In the genomic region with DNA sequence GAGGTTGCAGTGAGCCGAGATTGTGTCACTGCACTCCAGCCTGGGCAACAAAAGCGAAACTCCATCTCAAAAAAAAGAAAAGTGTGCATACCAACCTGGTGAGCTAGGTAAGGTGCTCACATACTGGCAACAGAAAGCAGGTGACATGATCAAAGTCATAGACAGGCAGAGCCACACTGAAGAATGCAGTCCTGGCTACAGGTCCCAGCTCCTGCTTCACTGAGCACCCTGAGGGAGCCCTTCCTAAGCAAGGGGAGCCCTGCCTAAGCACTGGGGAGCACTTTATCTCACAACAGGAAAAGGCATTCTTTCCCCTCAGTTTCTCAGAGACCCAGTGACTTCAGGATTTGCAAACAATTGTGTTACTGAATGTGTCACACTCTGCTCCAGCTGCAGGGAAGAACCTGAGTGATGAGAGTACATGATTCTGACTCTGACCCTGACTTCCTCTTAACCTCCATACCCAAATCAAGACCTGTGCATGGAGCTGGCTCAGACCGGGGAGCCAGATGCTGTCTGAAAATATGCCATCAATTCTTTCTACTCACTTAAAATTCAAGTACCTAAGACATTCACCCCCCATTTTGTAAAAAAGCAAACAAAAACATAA, we compare ENCODE assay signal across 1 cellular context.
TF ChIP-seq lines count a peak whose summit lies in the region.

No MANE protein-coding gene starts in this region.

TF ChIP-seq in GM23338, 12 proteins besides CTCF, POLR2A, EP300 and RAD21 (continued from another document):
- TF ChIP-seq, protein P1, sequence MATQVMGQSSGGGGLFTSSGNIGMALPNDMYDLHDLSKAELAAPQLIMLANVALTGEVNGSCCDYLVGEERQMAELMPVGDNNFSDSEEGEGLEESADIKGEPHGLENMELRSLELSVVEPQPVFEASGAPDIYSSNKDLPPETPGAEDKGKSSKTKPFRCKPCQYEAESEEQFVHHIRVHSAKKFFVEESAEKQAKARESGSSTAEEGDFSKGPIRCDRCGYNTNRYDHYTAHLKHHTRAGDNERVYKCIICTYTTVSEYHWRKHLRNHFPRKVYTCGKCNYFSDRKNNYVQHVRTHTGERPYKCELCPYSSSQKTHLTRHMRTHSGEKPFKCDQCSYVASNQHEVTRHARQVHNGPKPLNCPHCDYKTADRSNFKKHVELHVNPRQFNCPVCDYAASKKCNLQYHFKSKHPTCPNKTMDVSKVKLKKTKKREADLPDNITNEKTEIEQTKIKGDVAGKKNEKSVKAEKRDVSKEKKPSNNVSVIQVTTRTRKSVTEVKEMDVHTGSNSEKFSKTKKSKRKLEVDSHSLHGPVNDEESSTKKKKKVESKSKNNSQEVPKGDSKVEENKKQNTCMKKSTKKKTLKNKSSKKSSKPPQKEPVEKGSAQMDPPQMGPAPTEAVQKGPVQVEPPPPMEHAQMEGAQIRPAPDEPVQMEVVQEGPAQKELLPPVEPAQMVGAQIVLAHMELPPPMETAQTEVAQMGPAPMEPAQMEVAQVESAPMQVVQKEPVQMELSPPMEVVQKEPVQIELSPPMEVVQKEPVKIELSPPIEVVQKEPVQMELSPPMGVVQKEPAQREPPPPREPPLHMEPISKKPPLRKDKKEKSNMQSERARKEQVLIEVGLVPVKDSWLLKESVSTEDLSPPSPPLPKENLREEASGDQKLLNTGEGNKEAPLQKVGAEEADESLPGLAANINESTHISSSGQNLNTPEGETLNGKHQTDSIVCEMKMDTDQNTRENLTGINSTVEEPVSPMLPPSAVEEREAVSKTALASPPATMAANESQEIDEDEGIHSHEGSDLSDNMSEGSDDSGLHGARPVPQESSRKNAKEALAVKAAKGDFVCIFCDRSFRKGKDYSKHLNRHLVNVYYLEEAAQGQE (IDR thresholded peaks at IDR 0.05; ENCODE audit: unreplicated experiment), result no peak
- TF ChIP-seq EZH2phosphoT487 (IDR thresholded peaks at IDR 0.05; ENCODE audit: unreplicated experiment), result no peak
- no peak for TF ChIP-seq CREB1 (CRISPR knock-in tag; IDR thresholded peaks at IDR 0.05; ENCODE audit: low read depth)
- TF ChIP-seq, protein P2, sequence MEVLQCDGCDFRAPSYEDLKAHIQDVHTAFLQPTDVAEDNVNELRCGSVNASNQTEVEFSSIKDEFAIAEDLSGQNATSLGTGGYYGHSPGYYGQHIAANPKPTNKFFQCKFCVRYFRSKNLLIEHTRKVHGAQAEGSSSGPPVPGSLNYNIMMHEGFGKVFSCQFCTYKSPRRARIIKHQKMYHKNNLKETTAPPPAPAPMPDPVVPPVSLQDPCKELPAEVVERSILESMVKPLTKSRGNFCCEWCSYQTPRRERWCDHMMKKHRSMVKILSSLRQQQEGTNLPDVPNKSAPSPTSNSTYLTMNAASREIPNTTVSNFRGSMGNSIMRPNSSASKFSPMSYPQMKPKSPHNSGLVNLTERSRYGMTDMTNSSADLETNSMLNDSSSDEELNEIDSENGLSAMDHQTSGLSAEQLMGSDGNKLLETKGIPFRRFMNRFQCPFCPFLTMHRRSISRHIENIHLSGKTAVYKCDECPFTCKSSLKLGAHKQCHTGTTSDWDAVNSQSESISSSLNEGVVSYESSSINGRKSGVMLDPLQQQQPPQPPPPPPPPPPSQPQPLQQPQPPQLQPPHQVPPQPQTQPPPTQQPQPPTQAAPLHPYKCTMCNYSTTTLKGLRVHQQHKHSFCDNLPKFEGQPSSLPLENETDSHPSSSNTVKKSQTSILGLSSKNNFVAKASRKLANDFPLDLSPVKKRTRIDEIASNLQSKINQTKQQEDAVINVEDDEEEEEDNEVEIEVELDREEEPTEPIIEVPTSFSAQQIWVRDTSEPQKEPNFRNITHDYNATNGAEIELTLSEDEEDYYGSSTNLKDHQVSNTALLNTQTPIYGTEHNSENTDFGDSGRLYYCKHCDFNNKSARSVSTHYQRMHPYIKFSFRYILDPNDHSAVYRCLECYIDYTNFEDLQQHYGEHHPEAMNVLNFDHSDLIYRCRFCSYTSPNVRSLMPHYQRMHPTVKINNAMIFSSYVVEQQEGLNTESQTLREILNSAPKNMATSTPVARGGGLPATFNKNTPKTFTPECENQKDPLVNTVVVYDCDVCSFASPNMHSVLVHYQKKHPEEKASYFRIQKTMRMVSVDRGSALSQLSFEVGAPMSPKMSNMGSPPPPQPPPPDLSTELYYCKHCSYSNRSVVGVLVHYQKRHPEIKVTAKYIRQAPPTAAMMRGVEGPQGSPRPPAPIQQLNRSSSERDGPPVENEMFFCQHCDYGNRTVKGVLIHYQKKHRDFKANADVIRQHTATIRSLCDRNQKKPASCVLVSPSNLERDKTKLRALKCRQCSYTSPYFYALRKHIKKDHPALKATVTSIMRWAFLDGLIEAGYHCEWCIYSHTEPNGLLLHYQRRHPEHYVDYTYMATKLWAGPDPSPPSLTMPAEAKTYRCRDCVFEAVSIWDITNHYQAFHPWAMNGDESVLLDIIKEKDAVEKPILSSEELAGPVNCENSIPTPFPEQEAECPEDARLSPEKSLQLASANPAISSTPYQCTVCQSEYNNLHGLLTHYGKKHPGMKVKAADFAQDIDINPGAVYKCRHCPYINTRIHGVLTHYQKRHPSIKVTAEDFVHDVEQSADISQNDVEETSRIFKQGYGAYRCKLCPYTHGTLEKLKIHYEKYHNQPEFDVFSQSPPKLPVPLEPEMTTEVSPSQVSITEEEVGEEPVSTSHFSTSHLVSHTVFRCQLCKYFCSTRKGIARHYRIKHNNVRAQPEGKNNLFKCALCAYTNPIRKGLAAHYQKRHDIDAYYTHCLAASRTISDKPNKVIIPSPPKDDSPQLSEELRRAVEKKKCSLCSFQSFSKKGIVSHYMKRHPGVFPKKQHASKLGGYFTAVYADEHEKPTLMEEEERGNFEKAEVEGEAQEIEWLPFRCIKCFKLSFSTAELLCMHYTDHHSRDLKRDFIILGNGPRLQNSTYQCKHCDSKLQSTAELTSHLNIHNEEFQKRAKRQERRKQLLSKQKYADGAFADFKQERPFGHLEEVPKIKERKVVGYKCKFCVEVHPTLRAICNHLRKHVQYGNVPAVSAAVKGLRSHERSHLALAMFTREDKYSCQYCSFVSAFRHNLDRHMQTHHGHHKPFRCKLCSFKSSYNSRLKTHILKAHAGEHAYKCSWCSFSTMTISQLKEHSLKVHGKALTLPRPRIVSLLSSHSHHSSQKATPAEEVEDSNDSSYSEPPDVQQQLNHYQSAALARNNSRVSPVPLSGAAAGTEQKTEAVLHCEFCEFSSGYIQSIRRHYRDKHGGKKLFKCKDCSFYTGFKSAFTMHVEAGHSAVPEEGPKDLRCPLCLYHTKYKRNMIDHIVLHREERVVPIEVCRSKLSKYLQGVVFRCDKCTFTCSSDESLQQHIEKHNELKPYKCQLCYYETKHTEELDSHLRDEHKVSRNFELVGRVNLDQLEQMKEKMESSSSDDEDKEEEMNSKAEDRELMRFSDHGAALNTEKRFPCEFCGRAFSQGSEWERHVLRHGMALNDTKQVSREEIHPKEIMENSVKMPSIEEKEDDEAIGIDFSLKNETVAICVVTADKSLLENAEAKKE (CRISPR knock-in tag; IDR thresholded peaks at IDR 0.05), result no peak
- no peak for TF ChIP-seq NANOG (IDR thresholded peaks at IDR 0.05; ENCODE audit: borderline replicate concordance)
- TF ChIP-seq JUNB (IDR thresholded peaks at IDR 0.05; ENCODE audit: unreplicated experiment), result no peak
- TF ChIP-seq, protein P3, sequence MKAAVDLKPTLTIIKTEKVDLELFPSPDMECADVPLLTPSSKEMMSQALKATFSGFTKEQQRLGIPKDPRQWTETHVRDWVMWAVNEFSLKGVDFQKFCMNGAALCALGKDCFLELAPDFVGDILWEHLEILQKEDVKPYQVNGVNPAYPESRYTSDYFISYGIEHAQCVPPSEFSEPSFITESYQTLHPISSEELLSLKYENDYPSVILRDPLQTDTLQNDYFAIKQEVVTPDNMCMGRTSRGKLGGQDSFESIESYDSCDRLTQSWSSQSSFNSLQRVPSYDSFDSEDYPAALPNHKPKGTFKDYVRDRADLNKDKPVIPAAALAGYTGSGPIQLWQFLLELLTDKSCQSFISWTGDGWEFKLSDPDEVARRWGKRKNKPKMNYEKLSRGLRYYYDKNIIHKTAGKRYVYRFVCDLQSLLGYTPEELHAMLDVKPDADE (IDR thresholded peaks at IDR 0.05), result no peak
- TF ChIP-seq STAT1 (IDR thresholded peaks at IDR 0.05; ENCODE audit: unreplicated experiment), result no peak
